21 cellular contexts compared by ENCODE assay signal in genomic region chr10:46234431-46235060, GRCh38. TPM values are rescaled to one million over a fixed set of nuclear protein-coding genes. Genes with fewer than 3 reads are reported as not detected.
DNase-seq lines count a peak whose midpoint lies in the region; ATAC-seq, FAIRE-seq and TF ChIP-seq lines count a peak whose summit lies in the region.
"Had no signal": no experiment of that assay in that cellular context is flagged by ENCODE, and none has a peak within 500 bp of the region (broad histone marks: within the 10 kb centered on the region; RNA-seq: fewer than 3 reads in every experiment).

No MANE protein-coding gene starts in this region.

- no peak overlapping the region for H2BK12ac ChIP-seq in neuronal stem cell (ENCODE audit: low read length)

- TF ChIP-seq POLR2A in K562 (conservative IDR thresholded peaks at IDR 0.05) = no peak

- in situ Hi-C loops in K562 (cut with MboI) = loop anchor here (25.0 kb wide), 1 partner anchor 997 kb away; no protein-coding TSS in a partner anchor

- H2BK5ac ChIP-seq in neuronal stem cell (ENCODE audit: low read length) = peak overlapping the region; percentile 27

- H3K27ac ChIP-seq in right atrium auricular region = no peak overlapping the region
- no peak overlapping the region for H3K27ac ChIP-seq in K562 (ENCODE audit: extremely low read depth, low read depth, low read length)
- no peak overlapping the region for H3K27ac ChIP-seq in neuronal stem cell (replicated peaks; ENCODE audit: low read length)
- no peak overlapping the region for H3K27ac ChIP-seq in aorta (ENCODE audit: low read depth in 1 of 2, low read length in 2 of 2)
- H3K27ac ChIP-seq in PC-3 (ENCODE audit: low read length) = no peak overlapping the region
- H3K27ac ChIP-seq: thoracic aorta had no signal

- H3K4me3 ChIP-seq in right atrium auricular region = no peak overlapping the region
- no peak overlapping the region for H3K4me3 ChIP-seq in K562
- H3K4me3 ChIP-seq in neuronal stem cell (ENCODE audit: low read length in 2 of 2) = no peak overlapping the region
- no peak overlapping the region for H3K4me3 ChIP-seq in aorta (ENCODE audit: low read length in 2 of 2)
- H3K4me3 ChIP-seq in PC-3 (ENCODE audit: low read length) = no peak overlapping the region
- H3K4me3 ChIP-seq: thoracic aorta had no signal

- BruUV-seq in K562 (replicated peaks; lab: Mats Ljungman, UMichigan) (no TSS peak), PC-3 (replicated peaks; lab: Mats Ljungman, UMichigan) (no TSS peak)

- H3K9me1 ChIP-seq in K562 (ENCODE audit: control insufficient read depth, insufficient read depth, low read length) = no peaks in the 10 kb centered on the region

- H2AFZ ChIP-seq in K562 (ENCODE audit: low read depth, low read length) = no peak overlapping the region
- H2AFZ ChIP-seq in neuronal stem cell (ENCODE audit: low read length) = no peak overlapping the region
- no peak overlapping the region for H2AFZ ChIP-seq in PC-3 (ENCODE audit: low read length)

- no peak for FAIRE-seq in K562 (lab: Jason Lieb, UNC)
- FAIRE-seq: colon had no signal

- TF ChIP-seq EP300 in K562 (IDR thresholded peaks at IDR 0.05; ENCODE audit: low read length) = no peak

- no peaks in the 10 kb centered on the region; the same call in 1 of the 2 replicates for H4K20me1 ChIP-seq in K562 (replicated peaks; ENCODE audit: control insufficient read depth, insufficient read depth, low read length)
- no peaks in the 10 kb centered on the region for H4K20me1 ChIP-seq in PC-3 (ENCODE audit: low read length)

- H3F3A ChIP-seq in PC-3 (ENCODE audit: low read length, unreplicated experiment) = no peaks in the 10 kb centered on the region

- H3K23ac ChIP-seq in neuronal stem cell (ENCODE audit: low read depth, low read length, poor library complexity) = no peak overlapping the region

- TF ChIP-seq CTCF in right atrium auricular region (IDR thresholded peaks at IDR 0.05) (no peak), K562 (IDR thresholded peaks at IDR 0.05 in 2 of 3, conservative IDR thresholded peaks at IDR 0.05 in 1 of 3; ENCODE audit: insufficient read depth in 2 of 3, low read depth in 1 of 3, low read length in 3 of 3) (no peak), PC-3 (conservative IDR thresholded peaks at IDR 0.05; ENCODE audit: low read depth, low read length) (no peak)

- peak; percentile 36 for DNase-seq in right atrium auricular region (ENCODE audit: low spot score)
- DNase-seq in left cardiac atrium = no peak
- DNase-seq in K562 (ENCODE audit: extremely low read depth in 1 of 4, low spot score in 3 of 4) = no peak
- no peak for DNase-seq in neuronal stem cell (ENCODE audit: low spot score)
- peak; percentile 6 to 52 for DNase-seq in aorta
- DNase-seq in PC-3 = no peak
- no peak for DNase-seq in NCI-H2029 (lab: John Stamatoyannopoulos, UW)
- DNase-seq: activated naive CD4-positive, alpha-beta T cell treated with anti-CD3 and anti-CD28 coated beads, Interleukin-2, amount 10 ng/mL, durations not matched to agents 7 days and 5 days; DND-41; mammary epithelial cell; naive B cell; NCI-H1436 treated with DMSO at 0.1 percent for 48 hours; NCI-H2171 treated with DMSO at 0.1 percent for 48 hours; NCI-H748 treated with DMSO at 0.1 percent for 48 hours; stimulated activated CD4-positive, alpha-beta T cell treated with anti-CD3 and anti-CD28 coated beads, Interleukin-12 subunit alpha, Interleukin-12 subunit beta, amount 100 ng/mL, for 4 hours had no signal

- H3K9me2 ChIP-seq in PC-3 (replicated peaks; ENCODE audit: low read length) = no peaks in the 10 kb centered on the region

- H2BK15ac ChIP-seq in neuronal stem cell (ENCODE audit: low read length) = no peak overlapping the region

- H3K18ac ChIP-seq in neuronal stem cell (ENCODE audit: low read length) = peak overlapping the region; percentile 20

- H3K4me2 ChIP-seq in K562 (ENCODE audit: insufficient read depth, low read length) = no peak overlapping the region
- no peak overlapping the region for H3K4me2 ChIP-seq in neuronal stem cell (ENCODE audit: insufficient read depth, low read length, poor library complexity, severe bottlenecking)
- no peak overlapping the region for H3K4me2 ChIP-seq in PC-3 (ENCODE audit: low read length)

- H2AK5ac ChIP-seq in neuronal stem cell (ENCODE audit: low read depth, low read length) = no peak overlapping the region

- no peak overlapping the region for H4K8ac ChIP-seq in neuronal stem cell (ENCODE audit: low read depth, low read length)

- H3K79me2 ChIP-seq in K562 (ENCODE audit: control insufficient read depth, insufficient read depth, low read length) = no peaks in the 10 kb centered on the region
- H3K79me2 ChIP-seq in PC-3 (ENCODE audit: low read length) = no peaks in the 10 kb centered on the region

- intact Hi-C loops in left cardiac atrium (cut with DNase I) (no loop called here), K562 (cut with micrococcal nuclease) (no loop called here), aorta (cut with DNase I) (no loop called here), PC-3 (cut with micrococcal nuclease) (no loop called here)

- ATAC-seq in left cardiac atrium = no peak
- ATAC-seq in K562 = peak; percentile 42
- ATAC-seq in aorta (ENCODE audit: low FRiP score) = no peak
- no peak for ATAC-seq in GM21390 (IDR thresholded peaks at IDR 0.05; ENCODE audit: unreplicated experiment)
- no peak for ATAC-seq in PC-3
- ATAC-seq: WTC11 had no signal

- no peaks in the 10 kb centered on the region for H3K4me1 ChIP-seq in right atrium auricular region
- H3K4me1 ChIP-seq in K562 (replicated peaks in 1 of 2; ENCODE audit: control insufficient read depth in 2 of 2, insufficient read depth in 2 of 2, low read length in 2 of 2) = no peaks in the 10 kb centered on the region
- no peaks in the 10 kb centered on the region for H3K4me1 ChIP-seq in neuronal stem cell (ENCODE audit: control insufficient read depth in 2 of 2, insufficient read depth in 1 of 2, low read depth in 1 of 2, low read length in 2 of 2)
- H3K4me1 ChIP-seq in aorta (ENCODE audit: control insufficient read depth in 1 of 2, insufficient read depth in 2 of 2, low read length in 2 of 2) = no peaks in the 10 kb centered on the region
- H3K4me1 ChIP-seq in PC-3 (ENCODE audit: insufficient read depth, low read length) = no peaks in the 10 kb centered on the region

- H3K9ac ChIP-seq in K562 (ENCODE audit: insufficient read depth in 1 of 2, low read depth in 2 of 2, low read length in 2 of 2) = no peak overlapping the region
- no peak overlapping the region for H3K9ac ChIP-seq in neuronal stem cell (ENCODE audit: low read depth, low read length, poor library complexity)
- H3K9ac ChIP-seq in PC-3 (ENCODE audit: low read length) = no peak overlapping the region

- WGBS in K562 (ENCODE audit: insufficient coverage, low coverage, missing lambda C conversion rate) = 1% methylated on average over 10 of the region's 10 CpGs
- WGBS in neuronal stem cell (ENCODE audit: extremely low coverage in 2 of 2, insufficient read length in 2 of 2, insufficient replicate concordance in 1 of 2), 2 donors = no CpG with 5 or more reads among the region's 10 CpGs
- 89 to 93% methylated on average over 10 of the region's 10 CpGs for WGBS in aorta, 2 donors

- no peaks in the 10 kb centered on the region for H3K27me3 ChIP-seq in right atrium auricular region
- H3K27me3 ChIP-seq in K562 (ENCODE audit: control insufficient read depth in 2 of 2, insufficient read depth in 2 of 2, low read length in 2 of 2) = peaks cover 0 to 32% of the 10 kb centered on the region in 2 experiments; a peak in 3 of 5 replicates
- H3K27me3 ChIP-seq in neuronal stem cell (ENCODE audit: control insufficient read depth in 3 of 3, insufficient read depth in 3 of 3, low read depth in 1 of 3, low read length in 3 of 3) = no peaks in the 10 kb centered on the region
- no peaks in the 10 kb centered on the region for H3K27me3 ChIP-seq in aorta (ENCODE audit: control insufficient read depth in 1 of 2, insufficient read depth in 2 of 2, low read length in 1 of 2)
- H3K27me3 ChIP-seq in PC-3 (ENCODE audit: low read length) = no peaks in the 10 kb centered on the region

- no peak for TF ChIP-seq RAD21 in K562 (CRISPR knock-in tag; conservative IDR thresholded peaks at IDR 0.05 in 1 of 2, IDR thresholded peaks at IDR 0.05 in 1 of 2)

- POLR2A ChIA-PET in K562 (lab: Yijun Ruan, JAX) (interaction anchor here (0.6 kb wide), 1 partner anchor 18 kb away, joined by 4 read pairs; no protein-coding TSS in a partner anchor), PC-3 (lab: Charles Lee; ENCODE audit: unreplicated experiment) (no interaction called here)

- H3K4ac ChIP-seq in neuronal stem cell (ENCODE audit: low read length) = no peak overlapping the region

- no peak overlapping the region for H4K91ac ChIP-seq in neuronal stem cell (ENCODE audit: low read depth, low read length, poor library complexity)

- CTCF ChIA-PET in K562 (lab: Yijun Ruan, JAX; ENCODE audit: low intra/inter-chr PET ratio) (no interaction called here), PC-3 (lab: Charles Lee) (no interaction called here)

- H3K36me3 ChIP-seq in right atrium auricular region (no peaks in the 10 kb centered on the region), K562 (ENCODE audit: control insufficient read depth, insufficient read depth, low read length) (no peaks in the 10 kb centered on the region), neuronal stem cell (replicated peaks in 1 of 2; ENCODE audit: control insufficient read depth in 2 of 2, insufficient read depth in 2 of 2, low read length in 2 of 2) (no peaks in the 10 kb centered on the region), aorta (ENCODE audit: control insufficient read depth in 1 of 2, insufficient read depth in 2 of 2, low read length in 1 of 2) (no peaks in the 10 kb centered on the region), PC-3 (ENCODE audit: low read depth, low read length) (no peaks in the 10 kb centered on the region)
- H3K36me3 ChIP-seq: thoracic aorta had no signal

- H3K14ac ChIP-seq in neuronal stem cell (ENCODE audit: low read length) = peak overlapping the region; percentile 1

- no peak overlapping the region for H2BK120ac ChIP-seq in neuronal stem cell (ENCODE audit: low read depth, low read length)

- H3K79me1 ChIP-seq in neuronal stem cell (ENCODE audit: low read depth, low read length) = no peaks in the 10 kb centered on the region

- peaks cover 0 to 4% of the 10 kb centered on the region in 2 donors for H3K9me3 ChIP-seq in right atrium auricular region
- H3K9me3 ChIP-seq in K562 (replicated peaks; ENCODE audit: control insufficient read depth, insufficient read depth, low read depth, low read length) = no peaks in the 10 kb centered on the region
- H3K9me3 ChIP-seq in neuronal stem cell (replicated peaks in 1 of 2; ENCODE audit: control insufficient read depth in 2 of 2, insufficient read depth in 1 of 2, low read depth in 1 of 2, low read length in 2 of 2) = no peaks in the 10 kb centered on the region
- no peaks in the 10 kb centered on the region for H3K9me3 ChIP-seq in aorta (ENCODE audit: control insufficient read depth, low read length)
- no peaks in the 10 kb centered on the region for H3K9me3 ChIP-seq in PC-3 (ENCODE audit: low read length)
- H3K9me3 ChIP-seq: thoracic aorta had no signal

RNA-seq across cellular contexts. Expression of gene ANTXRL, which starts 52.3 kb away (rescaled TPM):
- total RNA-seq in right atrium auricular region (not detected), left cardiac atrium (not detected), K562 (2014; rRNA removed) (not detected in 2 replicates), K562 (2014; rRNA removed; fragmentation: Illumina TruSeq; extraction: Trizol) (not detected in 2 replicates), K562 (2015; rRNA removed; fragmentation: Illumina TruSeq; extraction: Trizol) (not detected in 2 replicates), K562 (2021) (not detected in 2 replicates), aorta (under 1 TPM in 1 of 2 donors, not detected in 1; 0.60 TPM), PC-3 (2014; rRNA removed) (not detected in 2 replicates)
- not detected in 2 replicates for total RNA-seq in K562 (2011; cell fraction: chromatin; rRNA removed; ENCODE audit: low replicate concordance)
- total RNA-seq in K562 (2011; cell fraction: nucleolus; rRNA removed) = not detected in 2 replicates
- total RNA-seq in K562 (2011; cell fraction: nucleoplasm; rRNA removed) = not detected in 2 replicates
- polyA plus RNA-seq in K562 (2011; rRNA removed) (not detected in 2 replicates), K562 (2014; fragmentation: Illumina TruSeq; extraction: Trizol) (not detected in 2 replicates), K562 (2014; fragmentation: Nextera tagmentation; extraction: Ambion mirVana) (not detected), K562 (2014; rRNA removed) (not detected in 2 replicates), aorta (not detected)
- polyA plus RNA-seq in K562 (2011; cell fraction: cytosol; rRNA removed) = not detected in 2 replicates
- polyA plus RNA-seq in K562 (2011; cell fraction: nucleus; rRNA removed) = not detected in 2 replicates
- polyA plus RNA-seq in K562 (2012) = 0.07 TPM in 1 of 2 replicates, not detected in the other
- not detected in 2 replicates for polyA minus RNA-seq in K562 (2011; rRNA and poly(A)+ RNA removed)
- polyA minus RNA-seq in K562 (2011; cell fraction: cytosol; rRNA and poly(A)+ RNA removed) = not detected in 2 replicates
- not detected in 2 replicates for polyA minus RNA-seq in K562 (2011; cell fraction: nucleus; rRNA and poly(A)+ RNA removed)
- not detected for polyA plus RNA-seq in neuronal stem cell (2013, experiment 1 of 2)
- polyA plus RNA-seq in neuronal stem cell (2013, experiment 2 of 2) = not detected
- total RNA-seq: M059J; mammary epithelial cell; T-helper 2 cell treated with Interferon-gamma antibody and Interleukin-4, amounts not matched to agents 100 ng/mL and 5 ng/mL, for 36 hours; thoracic aorta; WTC11 had no signal
- polyA plus RNA-seq: mammary epithelial cell had no signal

Comparison
In these comparisons a context has a peak if more than half of its experiments do, and no peak if none do; other contexts are left out.
1. DNase-seq: peak in right atrium auricular region (single experiment) and aorta (2 of 2); none in left cardiac atrium (single experiment), K562 (0 of 4), neuronal stem cell (single experiment), PC-3 (single experiment) and NCI-H2029 (single experiment).